In the genomic region with DNA sequence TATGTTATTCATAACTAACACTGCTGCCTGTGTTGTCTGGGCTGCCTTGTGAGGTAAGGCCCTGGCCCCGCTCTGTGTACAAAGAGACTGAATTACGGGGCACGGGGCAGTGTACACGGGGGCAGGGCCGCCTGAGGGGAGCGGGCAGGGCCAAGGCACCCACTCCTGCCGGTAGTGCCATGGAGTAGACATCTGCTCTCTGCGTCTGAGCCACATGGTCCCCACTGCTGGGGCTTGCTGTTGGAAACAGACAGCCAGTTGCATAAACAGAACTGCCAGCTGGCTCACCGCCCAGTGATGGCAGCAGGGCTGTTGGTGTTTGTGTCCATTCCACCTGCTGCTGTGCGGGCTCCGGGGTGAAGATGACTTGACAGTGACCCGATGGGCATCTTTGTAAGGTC, we compare ENCODE assay signal across 1 cellular context.
TF ChIP-seq lines count a peak whose summit lies in the region.

No MANE protein-coding gene starts in this region.

TF ChIP-seq in HepG2, 621 proteins besides CTCF, POLR2A, EP300 and RAD21:
- no peak for TF ChIP-seq ZBTB21 (CRISPR knock-in tag; IDR thresholded peaks at IDR 0.05)
- peak; percentile 28 for TF ChIP-seq AGO2 (optimal IDR thresholded peaks at IDR 0.05; ENCODE audit: low read depth, low read length)
- no peak for TF ChIP-seq ZNF484 (CRISPR knock-in tag; IDR thresholded peaks at IDR 0.05; ENCODE audit: borderline replicate concordance, low read depth)
- no peak for TF ChIP-seq ZFP62 (CRISPR knock-in tag; IDR thresholded peaks at IDR 0.05)
- TF ChIP-seq, protein P1, sequence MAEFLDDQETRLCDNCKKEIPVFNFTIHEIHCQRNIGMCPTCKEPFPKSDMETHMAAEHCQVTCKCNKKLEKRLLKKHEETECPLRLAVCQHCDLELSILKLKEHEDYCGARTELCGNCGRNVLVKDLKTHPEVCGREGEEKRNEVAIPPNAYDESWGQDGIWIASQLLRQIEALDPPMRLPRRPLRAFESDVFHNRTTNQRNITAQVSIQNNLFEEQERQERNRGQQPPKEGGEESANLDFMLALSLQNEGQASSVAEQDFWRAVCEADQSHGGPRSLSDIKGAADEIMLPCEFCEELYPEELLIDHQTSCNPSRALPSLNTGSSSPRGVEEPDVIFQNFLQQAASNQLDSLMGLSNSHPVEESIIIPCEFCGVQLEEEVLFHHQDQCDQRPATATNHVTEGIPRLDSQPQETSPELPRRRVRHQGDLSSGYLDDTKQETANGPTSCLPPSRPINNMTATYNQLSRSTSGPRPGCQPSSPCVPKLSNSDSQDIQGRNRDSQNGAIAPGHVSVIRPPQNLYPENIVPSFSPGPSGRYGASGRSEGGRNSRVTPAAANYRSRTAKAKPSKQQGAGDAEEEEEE (CRISPR knock-in tag; IDR thresholded peaks at IDR 0.05; ENCODE audit: borderline replicate concordance): no peak
